Comparison of ENCODE assay signal across 17 cellular contexts in the genomic region with DNA sequence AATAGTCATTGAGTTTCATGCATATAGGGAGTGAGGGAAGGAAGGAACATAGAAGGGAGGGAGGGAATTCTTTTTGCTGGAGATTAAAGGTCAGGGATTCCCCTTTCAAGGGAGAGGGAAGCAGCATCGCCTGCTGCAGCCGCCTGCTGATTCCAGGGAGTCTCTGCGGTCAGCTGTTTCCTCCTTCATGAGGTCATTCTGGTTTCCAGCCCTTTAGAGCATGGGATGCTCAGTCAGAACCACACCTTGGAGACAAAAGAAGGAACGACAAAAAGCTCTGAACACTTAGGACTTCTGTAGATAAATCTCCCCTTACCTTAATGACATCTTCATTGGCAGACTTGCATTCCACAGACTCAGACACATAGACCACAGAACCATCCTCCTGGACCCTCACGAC.
A peak's percentile ranks its signal among the peaks of the same experiment; 100 is the strongest.
DNase-seq lines count a peak whose midpoint lies in the region; ATAC-seq and TF ChIP-seq lines count a peak whose summit lies in the region.
"Had no signal": no experiment of that assay in that cellular context is flagged by ENCODE, and none has a peak within 500 bp of the region (broad histone marks: within the 10 kb centered on the region; RNA-seq: fewer than 3 reads in every experiment).

No MANE protein-coding gene starts in this region.

- H2BK120ac ChIP-seq in trophoblast cell (ENCODE audit: insufficient read depth, low read length, poor library complexity): no peak overlapping the region

- no peak overlapping the region for H3K9ac ChIP-seq in trophoblast cell (ENCODE audit: low read length)
- H3K9ac ChIP-seq: KMS-11 had no signal

- H3K4me2 ChIP-seq in trophoblast cell (ENCODE audit: low read length): no peak overlapping the region
- H3K4me2 ChIP-seq: KMS-11 had no signal

- no peak overlapping the region for H2AK5ac ChIP-seq in trophoblast cell (ENCODE audit: low read length)

- no peak overlapping the region for H3K27ac Mint-ChIP-seq in T-helper 2 cell treated with Interferon-gamma antibody and Interleukin-4, amounts not matched to agents 5 μg/mL and 100 μg/mL, for 36 hours

- H2AFZ ChIP-seq in trophoblast cell (ENCODE audit: insufficient read depth, low read length, poor library complexity): no peak overlapping the region

- no peak overlapping the region for H3K23ac ChIP-seq in trophoblast cell (ENCODE audit: low read length)

- no peak overlapping the region for H3K14ac ChIP-seq in trophoblast cell (ENCODE audit: low read length)

- no peak overlapping the region for H3K18ac ChIP-seq in trophoblast cell (ENCODE audit: low read length)

- H3K4me3 Mint-ChIP-seq in T-helper 2 cell treated with Interferon-gamma antibody and Interleukin-4, amounts not matched to agents 5 μg/mL and 100 μg/mL, for 36 hours: no peak overlapping the region

- no CpG with 5 or more reads among the region's 5 CpGs for WGBS in trophoblast cell (ENCODE audit: extremely low coverage, insufficient coverage, insufficient read length)

- no peak for TF ChIP-seq CTCF in brain microvascular endothelial cell (IDR thresholded peaks at IDR 0.05; ENCODE audit: low read depth, low read length, missing control alignments)

- H3K4me3 ChIP-seq in brain microvascular endothelial cell (ENCODE audit: low read depth, low read length): no peak overlapping the region
- no peak overlapping the region for H3K4me3 ChIP-seq in trophoblast cell (ENCODE audit: low read depth, low read length)

- H3K36me3 Mint-ChIP-seq in T-helper 2 cell treated with Interferon-gamma antibody and Interleukin-4, amounts not matched to agents 5 μg/mL and 100 μg/mL, for 36 hours (ENCODE audit: low read depth): no peaks in the 10 kb centered on the region

- H3K36me3 ChIP-seq in brain microvascular endothelial cell (replicated peaks) (no peaks in the 10 kb centered on the region), trophoblast cell (ENCODE audit: control insufficient read depth in 1 of 2, insufficient read depth in 2 of 2, low read length in 2 of 2) (no peaks in the 10 kb centered on the region)

- peaks cover 2% of the 10 kb centered on the region for H3K9me3 ChIP-seq in trophoblast cell (ENCODE audit: insufficient read depth, low read depth, low read length)

- H3K9me3 Mint-ChIP-seq in T-helper 2 cell treated with Interferon-gamma antibody and Interleukin-4, amounts not matched to agents 5 μg/mL and 100 μg/mL, for 36 hours: no peaks in the 10 kb centered on the region

- no peak for ATAC-seq in esophagus mucosa
- ATAC-seq: Panc1, SK-N-SH treated with all-trans-retinoic acid at 6 μM for 48 hours had no signal

- H3K27me3 ChIP-seq in brain microvascular endothelial cell (replicated peaks) (no peaks in the 10 kb centered on the region), trophoblast cell (ENCODE audit: insufficient read depth, low read length) (no peaks in the 10 kb centered on the region)

- H3K27ac ChIP-seq in brain microvascular endothelial cell: no peak overlapping the region
- H3K27ac ChIP-seq in trophoblast cell (ENCODE audit: low read depth, low read length): no peak overlapping the region
- H3K27ac ChIP-seq: KMS-11 had no signal

- no peak overlapping the region for H2BK5ac ChIP-seq in trophoblast cell (ENCODE audit: low read depth, low read length, poor library complexity)

- no peaks in the 10 kb centered on the region for H3K79me2 ChIP-seq in trophoblast cell (ENCODE audit: control insufficient read depth, insufficient read depth, low read length, poor library complexity)

- DNase-seq in A172 (ENCODE audit: low spot score) (peak; percentile 79), HT1080 (ENCODE audit: low read depth) (peak; percentile 69), brain microvascular endothelial cell (peak; percentile 47), kidney tubule cell (ENCODE audit: low spot score) (peak; percentile 73), EL (no peak), trophoblast cell (no peak)
- DNase-seq in T-helper 2 cell treated with Interferon-gamma antibody and Interleukin-4, amounts not matched to agents 5 μg/mL and 100 μg/mL, for 36 hours (ENCODE audit: low spot score): no peak
- DNase-seq: C1 segment of cervical spinal cord, DMS79, NCI-H1930, NCI-H2171 treated with DMSO at 0.1 percent for 48 hours, NCI-H82, SHP77 had no signal

- H3K27me3 Mint-ChIP-seq in T-helper 2 cell treated with Interferon-gamma antibody and Interleukin-4, amounts not matched to agents 5 μg/mL and 100 μg/mL, for 36 hours (ENCODE audit: low read depth): peaks cover 2% of the 10 kb centered on the region

- no peaks in the 10 kb centered on the region for H3K4me1 ChIP-seq in trophoblast cell (ENCODE audit: control insufficient read depth in 1 of 2, insufficient read depth in 2 of 2, low read length in 2 of 2)

- H2BK12ac ChIP-seq in trophoblast cell (ENCODE audit: low read length): no peak overlapping the region

- H3K4me1 Mint-ChIP-seq in T-helper 2 cell treated with Interferon-gamma antibody and Interleukin-4, amounts not matched to agents 5 μg/mL and 100 μg/mL, for 36 hours (ENCODE audit: low read depth): no peaks in the 10 kb centered on the region

- H3K4ac ChIP-seq in trophoblast cell (ENCODE audit: low read depth, low read length): no peak overlapping the region

- H3K79me1 ChIP-seq in trophoblast cell (ENCODE audit: low read length): no peaks in the 10 kb centered on the region

- H4K91ac ChIP-seq in trophoblast cell (ENCODE audit: low read depth, low read length): no peak overlapping the region

- no peak overlapping the region for H4K8ac ChIP-seq in trophoblast cell (ENCODE audit: low read depth, low read length)

- no peak overlapping the region for H4K12ac ChIP-seq in trophoblast cell (ENCODE audit: low read depth, low read length)

- in situ Hi-C loops in brain microvascular endothelial cell (cut with HindIII; ENCODE audit: low pct_ligation_motif_present, low sequenced_read_pairs): no loop called here

Comparison
In these comparisons a context has a peak if more than half of its experiments do, and no peak if none do; other contexts are left out.
1. DNase-seq: peak in A172 (single experiment), HT1080 (single experiment), brain microvascular endothelial cell (single experiment) and kidney tubule cell (single experiment); none in EL (single experiment), T-helper 2 cell treated with Interferon-gamma antibody and Interleukin-4, amounts not matched to agents 5 μg/mL and 100 μg/mL, for 36 hours (single experiment) and trophoblast cell (0 of 2).